In the genomic region with DNA sequence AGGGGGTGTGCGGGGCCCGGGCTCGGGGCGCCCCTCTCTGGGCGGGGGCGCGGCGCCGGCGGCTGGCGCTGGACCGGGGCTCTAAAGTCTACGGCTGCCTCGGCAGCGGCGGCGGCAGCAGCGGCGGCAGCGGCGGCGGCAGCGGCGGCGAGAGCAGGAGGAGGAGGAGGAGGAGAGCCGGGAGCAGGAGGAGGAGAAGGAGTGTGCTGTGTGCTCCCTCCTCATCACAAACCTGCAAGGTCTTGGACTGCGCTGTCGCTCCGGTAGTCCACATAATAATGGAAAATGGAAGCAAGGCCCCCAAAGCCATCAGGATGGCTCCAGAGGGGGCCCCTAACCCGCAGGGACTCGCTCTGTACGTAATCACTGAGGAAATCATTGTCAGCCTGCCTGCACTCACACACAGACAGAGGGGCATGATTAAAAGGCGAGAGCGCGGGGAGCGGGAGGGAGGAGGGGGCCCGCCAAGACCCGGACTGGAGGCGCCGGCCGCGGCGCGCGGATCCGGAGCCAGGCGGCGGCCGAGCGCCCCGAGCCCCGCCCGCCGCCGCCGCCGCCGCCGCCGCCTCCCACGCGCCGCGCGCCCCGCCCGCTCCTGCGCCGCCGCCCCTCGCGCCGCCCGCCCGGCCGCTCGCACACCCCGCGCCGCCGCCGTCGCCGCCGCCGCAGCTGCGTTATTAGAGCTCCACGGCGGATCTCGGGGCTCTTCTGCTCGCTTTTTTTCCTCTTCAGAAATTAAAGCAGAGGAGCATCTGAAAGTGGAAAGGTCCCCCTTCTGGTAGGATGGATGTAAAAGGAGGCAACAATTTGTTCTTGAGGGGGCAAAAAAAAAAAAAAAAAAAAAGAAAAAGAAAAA, we compare ENCODE assay signal across 1 cellular context.
TF ChIP-seq lines count a peak whose summit lies in the region.

A gene (minus strand): TSS at position 394 of the 856 bp plus-strand sequence. CDS start 1,220 bp downstream, outside the sequence.

TF ChIP-seq in K562, 482 proteins besides CTCF, POLR2A, EP300 and RAD21 (continued from another document):
- TF ChIP-seq ZNF274 (IDR thresholded peaks at IDR 0.05; ENCODE audit: borderline replicate concordance, low read depth, low read length) (no peak), ZNF707 (CRISPR knock-in tag; conservative IDR thresholded peaks at IDR 0.05) (no peak), KLF6 (CRISPR knock-in tag; IDR thresholded peaks at IDR 0.05; ENCODE audit: borderline replicate concordance) (no peak), FUS (optimal IDR thresholded peaks at IDR 0.05; ENCODE audit: low read depth, low read length) (no peak), EHMT2 (IDR thresholded peaks at IDR 0.05) (no peak), TCFL5 (CRISPR knock-in tag; conservative IDR thresholded peaks at IDR 0.05) (no peak), MEF2A (IDR thresholded peaks at IDR 0.05; ENCODE audit: control insufficient read depth, low read depth, low read length) (no peak), ATF1 (CRISPR knock-in tag; IDR thresholded peaks at IDR 0.05) (no peak), ATF1 (tag; IDR thresholded peaks at IDR 0.05) (peak; percentile 32; the same call in 1 of the 2 replicates), SOX6 (IDR thresholded peaks at IDR 0.05) (0 out of 2 replicates have a peak, but pooled peaks have one; percentile 23), SRSF1 (IDR thresholded peaks at IDR 0.05; ENCODE audit: low read depth, low read length) (no peak), ATF7 (IDR thresholded peaks at IDR 0.05) (peak; percentile 33; the same call in 1 of the 2 replicates), NCOA6 (IDR thresholded peaks at IDR 0.05) (no peak), MAZ (CRISPR knock-in tag; conservative IDR thresholded peaks at IDR 0.05 in 1 of 2, IDR thresholded peaks at IDR 0.05 in 1 of 2) (peak in 1 of 2 experiments; percentile 79), PML (IDR thresholded peaks at IDR 0.05; ENCODE audit: low read length) (no peak), KAT7 (CRISPR knock-in tag; IDR thresholded peaks at IDR 0.05; ENCODE audit: borderline replicate concordance) (no peak), DIDO1 (tag; IDR thresholded peaks at IDR 0.05; ENCODE audit: low read depth) (no peak), PHB2 (IDR thresholded peaks at IDR 0.05; ENCODE audit: low read depth) (no peak), HNRNPL (IDR thresholded peaks at IDR 0.05; ENCODE audit: low read depth, low read length) (no peak), SMARCC2 (IDR thresholded peaks at IDR 0.05; ENCODE audit: low read depth) (no peak), LARP7 (IDR thresholded peaks at IDR 0.05) (no peak), BRD9 (IDR thresholded peaks at IDR 0.05; ENCODE audit: low read depth, partially characterized antibody) (no peak), C11orf30 (IDR thresholded peaks at IDR 0.05; ENCODE audit: low read depth) (no peak), HDAC2 (IDR thresholded peaks at IDR 0.05) (no peak), SP2 (IDR thresholded peaks at IDR 0.05; ENCODE audit: extremely low read depth, low read depth, low read length, poor library complexity, severe bottlenecking) (no peak), GABPB2 (CRISPR knock-in tag; conservative IDR thresholded peaks at IDR 0.05) (0 out of 2 replicates have a peak, but pooled peaks have one; percentile 28), CREBBP (IDR thresholded peaks at IDR 0.05; ENCODE audit: low read depth, low read length) (no peak), NCOA4 (IDR thresholded peaks at IDR 0.05; ENCODE audit: partially characterized antibody) (no peak)
- TF ChIP-seq, protein P1, sequence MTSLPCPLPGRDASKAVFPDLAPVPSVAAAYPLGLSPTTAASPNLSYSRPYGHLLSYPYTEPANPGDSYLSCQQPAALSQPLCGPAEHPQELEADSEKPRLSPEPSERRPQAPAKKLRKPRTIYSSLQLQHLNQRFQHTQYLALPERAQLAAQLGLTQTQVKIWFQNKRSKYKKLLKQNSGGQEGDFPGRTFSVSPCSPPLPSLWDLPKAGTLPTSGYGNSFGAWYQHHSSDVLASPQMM (CRISPR knock-in tag; IDR thresholded peaks at IDR 0.05): no peak
- TF ChIP-seq, protein P2, sequence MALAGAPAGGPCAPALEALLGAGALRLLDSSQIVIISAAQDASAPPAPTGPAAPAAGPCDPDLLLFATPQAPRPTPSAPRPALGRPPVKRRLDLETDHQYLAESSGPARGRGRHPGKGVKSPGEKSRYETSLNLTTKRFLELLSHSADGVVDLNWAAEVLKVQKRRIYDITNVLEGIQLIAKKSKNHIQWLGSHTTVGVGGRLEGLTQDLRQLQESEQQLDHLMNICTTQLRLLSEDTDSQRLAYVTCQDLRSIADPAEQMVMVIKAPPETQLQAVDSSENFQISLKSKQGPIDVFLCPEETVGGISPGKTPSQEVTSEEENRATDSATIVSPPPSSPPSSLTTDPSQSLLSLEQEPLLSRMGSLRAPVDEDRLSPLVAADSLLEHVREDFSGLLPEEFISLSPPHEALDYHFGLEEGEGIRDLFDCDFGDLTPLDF (CRISPR knock-in tag; IDR thresholded peaks at IDR 0.05): no peak
- TF ChIP-seq, protein P3, sequence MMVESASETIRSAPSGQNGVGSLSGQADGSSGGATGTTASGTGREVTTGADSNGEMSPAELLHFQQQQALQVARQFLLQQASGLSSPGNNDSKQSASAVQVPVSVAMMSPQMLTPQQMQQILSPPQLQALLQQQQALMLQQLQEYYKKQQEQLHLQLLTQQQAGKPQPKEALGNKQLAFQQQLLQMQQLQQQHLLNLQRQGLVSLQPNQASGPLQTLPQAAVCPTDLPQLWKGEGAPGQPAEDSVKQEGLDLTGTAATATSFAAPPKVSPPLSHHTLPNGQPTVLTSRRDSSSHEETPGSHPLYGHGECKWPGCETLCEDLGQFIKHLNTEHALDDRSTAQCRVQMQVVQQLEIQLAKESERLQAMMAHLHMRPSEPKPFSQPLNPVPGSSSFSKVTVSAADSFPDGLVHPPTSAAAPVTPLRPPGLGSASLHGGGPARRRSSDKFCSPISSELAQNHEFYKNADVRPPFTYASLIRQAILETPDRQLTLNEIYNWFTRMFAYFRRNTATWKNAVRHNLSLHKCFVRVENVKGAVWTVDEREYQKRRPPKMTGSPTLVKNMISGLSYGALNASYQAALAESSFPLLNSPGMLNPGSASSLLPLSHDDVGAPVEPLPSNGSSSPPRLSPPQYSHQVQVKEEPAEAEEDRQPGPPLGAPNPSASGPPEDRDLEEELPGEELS (CRISPR knock-in tag; IDR thresholded peaks at IDR 0.05; ENCODE audit: borderline replicate concordance): no peak
- TF ChIP-seq, protein P4, sequence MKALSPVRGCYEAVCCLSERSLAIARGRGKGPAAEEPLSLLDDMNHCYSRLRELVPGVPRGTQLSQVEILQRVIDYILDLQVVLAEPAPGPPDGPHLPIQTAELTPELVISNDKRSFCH (CRISPR knock-in tag; IDR thresholded peaks at IDR 0.05): no peak
- TF ChIP-seq, protein P4 (tag; IDR thresholded peaks at IDR 0.05): peak; percentile 46; the same call in 1 of the 2 replicates
- TF ChIP-seq, protein P5, sequence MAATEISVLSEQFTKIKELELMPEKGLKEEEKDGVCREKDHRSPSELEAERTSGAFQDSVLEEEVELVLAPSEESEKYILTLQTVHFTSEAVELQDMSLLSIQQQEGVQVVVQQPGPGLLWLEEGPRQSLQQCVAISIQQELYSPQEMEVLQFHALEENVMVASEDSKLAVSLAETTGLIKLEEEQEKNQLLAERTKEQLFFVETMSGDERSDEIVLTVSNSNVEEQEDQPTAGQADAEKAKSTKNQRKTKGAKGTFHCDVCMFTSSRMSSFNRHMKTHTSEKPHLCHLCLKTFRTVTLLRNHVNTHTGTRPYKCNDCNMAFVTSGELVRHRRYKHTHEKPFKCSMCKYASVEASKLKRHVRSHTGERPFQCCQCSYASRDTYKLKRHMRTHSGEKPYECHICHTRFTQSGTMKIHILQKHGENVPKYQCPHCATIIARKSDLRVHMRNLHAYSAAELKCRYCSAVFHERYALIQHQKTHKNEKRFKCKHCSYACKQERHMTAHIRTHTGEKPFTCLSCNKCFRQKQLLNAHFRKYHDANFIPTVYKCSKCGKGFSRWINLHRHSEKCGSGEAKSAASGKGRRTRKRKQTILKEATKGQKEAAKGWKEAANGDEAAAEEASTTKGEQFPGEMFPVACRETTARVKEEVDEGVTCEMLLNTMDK (IDR thresholded peaks at IDR 0.05; ENCODE audit: borderline replicate concordance, insufficient read depth, low read depth, low read length, poor library complexity, severe bottlenecking): no peak
- TF ChIP-seq, protein P6, sequence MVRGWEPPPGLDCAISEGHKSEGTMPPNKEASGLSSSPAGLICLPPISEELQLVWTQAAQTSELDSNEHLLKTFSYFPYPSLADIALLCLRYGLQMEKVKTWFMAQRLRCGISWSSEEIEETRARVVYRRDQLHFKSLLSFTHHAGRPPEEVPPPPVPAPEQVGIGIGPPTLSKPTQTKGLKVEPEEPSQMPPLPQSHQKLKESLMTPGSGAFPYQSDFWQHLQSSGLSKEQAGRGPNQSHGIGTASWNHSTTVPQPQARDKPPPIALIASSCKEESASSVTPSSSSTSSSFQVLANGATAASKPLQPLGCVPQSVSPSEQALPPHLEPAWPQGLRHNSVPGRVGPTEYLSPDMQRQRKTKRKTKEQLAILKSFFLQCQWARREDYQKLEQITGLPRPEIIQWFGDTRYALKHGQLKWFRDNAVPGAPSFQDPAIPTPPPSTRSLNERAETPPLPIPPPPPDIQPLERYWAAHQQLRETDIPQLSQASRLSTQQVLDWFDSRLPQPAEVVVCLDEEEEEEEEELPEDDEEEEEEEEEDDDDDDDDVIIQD (CRISPR knock-in tag; IDR thresholded peaks at IDR 0.05): no peak
- TF ChIP-seq, protein P7, sequence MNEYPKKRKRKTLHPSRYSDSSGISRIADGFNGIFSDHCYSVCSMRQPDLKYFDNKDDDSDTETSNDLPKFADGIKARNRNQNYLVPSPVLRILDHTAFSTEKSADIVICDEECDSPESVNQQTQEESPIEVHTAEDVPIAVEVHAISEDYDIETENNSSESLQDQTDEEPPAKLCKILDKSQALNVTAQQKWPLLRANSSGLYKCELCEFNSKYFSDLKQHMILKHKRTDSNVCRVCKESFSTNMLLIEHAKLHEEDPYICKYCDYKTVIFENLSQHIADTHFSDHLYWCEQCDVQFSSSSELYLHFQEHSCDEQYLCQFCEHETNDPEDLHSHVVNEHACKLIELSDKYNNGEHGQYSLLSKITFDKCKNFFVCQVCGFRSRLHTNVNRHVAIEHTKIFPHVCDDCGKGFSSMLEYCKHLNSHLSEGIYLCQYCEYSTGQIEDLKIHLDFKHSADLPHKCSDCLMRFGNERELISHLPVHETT (CRISPR knock-in tag; conservative IDR thresholded peaks at IDR 0.05 in 1 of 2, IDR thresholded peaks at IDR 0.05 in 1 of 2): peak in 1 of 2 experiments; percentile 55; a peak in 1 of 4 replicates
- TF ChIP-seq, protein P8, sequence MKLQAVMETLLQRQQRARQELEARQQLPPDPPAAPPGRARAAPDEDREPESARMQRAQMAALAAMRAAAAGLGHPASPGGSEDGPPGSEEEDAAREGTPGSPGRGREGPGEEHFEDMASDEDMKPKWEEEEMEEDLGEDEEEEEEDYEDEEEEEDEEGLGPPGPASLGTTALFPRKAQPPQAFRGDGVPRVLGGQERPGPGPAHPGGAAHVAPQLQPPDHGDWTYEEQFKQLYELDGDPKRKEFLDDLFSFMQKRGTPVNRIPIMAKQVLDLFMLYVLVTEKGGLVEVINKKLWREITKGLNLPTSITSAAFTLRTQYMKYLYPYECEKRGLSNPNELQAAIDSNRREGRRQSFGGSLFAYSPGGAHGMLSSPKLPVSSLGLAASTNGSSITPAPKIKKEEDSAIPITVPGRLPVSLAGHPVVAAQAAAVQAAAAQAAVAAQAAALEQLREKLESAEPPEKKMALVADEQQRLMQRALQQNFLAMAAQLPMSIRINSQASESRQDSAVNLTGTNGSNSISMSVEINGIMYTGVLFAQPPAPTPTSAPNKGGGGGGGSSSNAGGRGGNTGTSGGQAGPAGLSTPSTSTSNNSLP (IDR thresholded peaks at IDR 0.05; ENCODE audit: borderline replicate concordance, low read depth, low read length): no peak
- TF ChIP-seq, protein P9, sequence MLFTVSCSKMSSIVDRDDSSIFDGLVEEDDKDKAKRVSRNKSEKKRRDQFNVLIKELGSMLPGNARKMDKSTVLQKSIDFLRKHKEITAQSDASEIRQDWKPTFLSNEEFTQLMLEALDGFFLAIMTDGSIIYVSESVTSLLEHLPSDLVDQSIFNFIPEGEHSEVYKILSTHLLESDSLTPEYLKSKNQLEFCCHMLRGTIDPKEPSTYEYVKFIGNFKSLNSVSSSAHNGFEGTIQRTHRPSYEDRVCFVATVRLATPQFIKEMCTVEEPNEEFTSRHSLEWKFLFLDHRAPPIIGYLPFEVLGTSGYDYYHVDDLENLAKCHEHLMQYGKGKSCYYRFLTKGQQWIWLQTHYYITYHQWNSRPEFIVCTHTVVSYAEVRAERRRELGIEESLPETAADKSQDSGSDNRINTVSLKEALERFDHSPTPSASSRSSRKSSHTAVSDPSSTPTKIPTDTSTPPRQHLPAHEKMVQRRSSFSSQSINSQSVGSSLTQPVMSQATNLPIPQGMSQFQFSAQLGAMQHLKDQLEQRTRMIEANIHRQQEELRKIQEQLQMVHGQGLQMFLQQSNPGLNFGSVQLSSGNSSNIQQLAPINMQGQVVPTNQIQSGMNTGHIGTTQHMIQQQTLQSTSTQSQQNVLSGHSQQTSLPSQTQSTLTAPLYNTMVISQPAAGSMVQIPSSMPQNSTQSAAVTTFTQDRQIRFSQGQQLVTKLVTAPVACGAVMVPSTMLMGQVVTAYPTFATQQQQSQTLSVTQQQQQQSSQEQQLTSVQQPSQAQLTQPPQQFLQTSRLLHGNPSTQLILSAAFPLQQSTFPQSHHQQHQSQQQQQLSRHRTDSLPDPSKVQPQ (CRISPR knock-in tag; IDR thresholded peaks at IDR 0.05; ENCODE audit: borderline replicate concordance): no peak
